ENCODE assay signal across 33 cellular contexts in genomic region chr6:130298258-130298657, GRCh38.
"Had no signal": no experiment of that assay in that cellular context is flagged by ENCODE, and none has a peak within 500 bp of the region (broad histone marks: within the 10 kb centered on the region; RNA-seq: fewer than 3 reads in every experiment).

No MANE protein-coding gene starts in this region.

- H3K4me1 ChIP-seq: adrenal gland had no signal

- H3K36me3 ChIP-seq: adrenal gland, cardiac muscle cell had no signal

- H3K27ac ChIP-seq: adrenal gland, cardiac muscle cell, VCaP had no signal

- H3K9me3 ChIP-seq: adrenal gland had no signal

- DNase-seq: activated B cell treated with CpG ODN at 0.5 μM for 24 hours; activated CD4-positive, alpha-beta memory T cell treated with anti-CD3 and anti-CD28 coated beads for 36 hours; activated CD4-positive, alpha-beta T cell treated with anti-CD3 and anti-CD28 coated beads for 4 hours; activated CD4-positive, alpha-beta T cell treated with anti-CD3 and anti-CD28 coated beads, Interleukin-2, amount 10 ng/mL, durations not matched to agents 24 days and 14 days; activated CD4-positive, alpha-beta T cell treated with anti-CD3 and anti-CD28 coated beads, Interleukin-2, amount 50 U/mL, for 1 hour; activated CD4-positive, alpha-beta T cell treated with anti-CD3 and anti-CD28 coated beads, Interleukin-2, amount 50 U/mL, for 4 hours; activated CD4-positive, CD25-positive, alpha-beta regulatory T cell treated with anti-CD3 and anti-CD28 coated beads, Interleukin-2, amount 50 U/mL, for 72 hours; activated CD8-positive, alpha-beta memory T cell treated with anti-CD3 and anti-CD28 coated beads, Interleukin-2, amount 50 U/mL, for 4 hours; activated CD8-positive, alpha-beta T cell treated with anti-CD3 and anti-CD28 coated beads for 36 hours; activated effector memory CD4-positive, alpha-beta T cell treated with anti-CD3 and anti-CD28 coated beads, Interleukin-2, amount 50 U/mL, for 16 hours; activated gamma-delta T cell treated with Interleukin-2 at 50 U/mL for 16 hours; activated naive CD4-positive, alpha-beta T cell; activated naive CD4-positive, alpha-beta T cell treated with anti-CD3 and anti-CD28 coated beads for 36 hours; activated naive CD4-positive, alpha-beta T cell treated with anti-CD3 and anti-CD28 coated beads, Interleukin-2, amount 50 U/mL, for 16 hours; activated naive CD8-positive, alpha-beta T cell treated with anti-CD3 and anti-CD28 coated beads for 36 hours; activated T-cell treated with anti-CD3 and anti-CD28 coated beads for 4 hours; activated T-cell treated with anti-CD3 and anti-CD28 coated beads, Interleukin-2, amount 50 U/mL, for 1 hour; activated T-cell treated with anti-CD3 and anti-CD28 coated beads, Interleukin-2, amount 50 U/mL, for 4 hours; activated T-cell treated with anti-CD3 and anti-CD28 coated beads, Interleukin-2, amount 50 U/mL, for 72 hours; adrenal gland; amniotic stem cell; aorta; caudate nucleus; cerebellar nuclear complex; T-helper 1 cell; T-helper 2 cell; T-helper 9 cell had no signal

- H3K4me3 ChIP-seq: adrenal gland, cardiac muscle cell had no signal

- FAIRE-seq: bronchial epithelial cell, TTC549 had no signal

- H3K27me3 ChIP-seq: adrenal gland, cardiac muscle cell had no signal

- ATAC-seq: activated CD8-positive, alpha-beta T cell treated with anti-CD3 and anti-CD28 coated beads for 36 hours; activated naive CD4-positive, alpha-beta T cell treated with anti-CD3 and anti-CD28 coated beads, Interleukin-2, amount 50 U/mL, for 72 hours; activated T-cell treated with anti-CD3 and anti-CD28 coated beads, Interleukin-2, amount 50 U/mL, for 4 hours; activated T-cell treated with anti-CD3 and anti-CD28 coated beads, Interleukin-2, amount 50 U/mL, for 72 hours; activated T-helper 17 cell treated with anti-CD3 and anti-CD28 coated beads, Interleukin-2, amount 50 U/mL, for 72 hours had no signal
